In the genomic region with DNA sequence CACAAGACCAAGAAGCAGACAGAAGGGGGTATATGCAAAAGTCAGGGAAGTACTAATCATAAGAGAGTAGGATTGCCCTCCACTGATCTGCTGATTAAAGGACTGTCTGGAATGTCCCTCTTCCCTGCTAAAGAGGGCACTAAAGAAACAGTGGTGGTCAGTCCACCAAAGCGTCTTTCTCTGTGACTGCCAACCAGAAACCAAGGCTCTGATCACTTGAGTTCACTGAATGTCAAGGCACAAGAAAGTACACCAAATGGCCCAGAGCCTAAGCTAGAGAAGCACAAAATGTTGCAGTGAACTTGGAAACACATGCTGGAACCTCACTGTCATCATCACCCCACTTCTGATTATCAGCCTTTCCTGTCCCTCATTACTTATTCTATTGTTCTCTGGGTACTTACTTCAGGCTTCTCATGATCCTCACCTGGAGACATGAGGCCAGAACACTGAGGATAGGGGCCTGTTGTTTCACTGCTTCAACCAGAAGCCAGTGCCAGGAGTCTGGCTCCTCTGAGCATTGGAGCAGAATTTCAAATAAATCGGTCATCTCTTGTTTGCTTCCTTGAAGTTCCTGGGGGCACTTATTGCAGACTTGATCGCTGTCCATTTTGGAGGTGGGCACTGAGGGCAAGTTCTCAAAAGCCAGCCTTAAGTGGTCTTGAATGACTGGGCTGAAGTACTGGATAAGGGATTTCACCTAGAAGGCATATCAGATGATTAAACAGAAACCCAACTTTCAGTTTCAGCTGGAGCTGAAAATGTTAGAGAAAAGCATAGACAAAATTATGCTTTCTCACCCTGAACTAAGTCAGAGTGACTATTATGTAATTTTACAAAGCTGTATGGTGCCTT, we compare ENCODE assay signal across 1 cellular context.
TF ChIP-seq lines count a peak whose summit lies in the region.

No MANE protein-coding gene starts in this region.

TF ChIP-seq in K562, 482 proteins besides CTCF, POLR2A, EP300 and RAD21 (continued from another document):
- TF ChIP-seq STAG1 (CRISPR knock-in tag; IDR thresholded peaks at IDR 0.05; ENCODE audit: borderline replicate concordance), result no peak
- TF ChIP-seq, protein P1, sequence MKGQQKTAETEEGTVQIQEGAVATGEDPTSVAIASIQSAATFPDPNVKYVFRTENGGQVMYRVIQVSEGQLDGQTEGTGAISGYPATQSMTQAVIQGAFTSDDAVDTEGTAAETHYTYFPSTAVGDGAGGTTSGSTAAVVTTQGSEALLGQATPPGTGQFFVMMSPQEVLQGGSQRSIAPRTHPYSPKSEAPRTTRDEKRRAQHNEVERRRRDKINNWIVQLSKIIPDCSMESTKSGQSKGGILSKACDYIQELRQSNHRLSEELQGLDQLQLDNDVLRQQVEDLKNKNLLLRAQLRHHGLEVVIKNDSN (CRISPR knock-in tag; IDR thresholded peaks at IDR 0.05), result no peak
- TF ChIP-seq POLR2G (IDR thresholded peaks at IDR 0.05; ENCODE audit: low read depth, low read length), result no peak
- TF ChIP-seq, protein P2, sequence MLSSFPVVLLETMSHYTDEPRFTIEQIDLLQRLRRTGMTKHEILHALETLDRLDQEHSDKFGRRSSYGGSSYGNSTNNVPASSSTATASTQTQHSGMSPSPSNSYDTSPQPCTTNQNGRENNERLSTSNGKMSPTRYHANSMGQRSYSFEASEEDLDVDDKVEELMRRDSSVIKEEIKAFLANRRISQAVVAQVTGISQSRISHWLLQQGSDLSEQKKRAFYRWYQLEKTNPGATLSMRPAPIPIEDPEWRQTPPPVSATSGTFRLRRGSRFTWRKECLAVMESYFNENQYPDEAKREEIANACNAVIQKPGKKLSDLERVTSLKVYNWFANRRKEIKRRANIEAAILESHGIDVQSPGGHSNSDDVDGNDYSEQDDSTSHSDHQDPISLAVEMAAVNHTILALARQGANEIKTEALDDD (IDR thresholded peaks at IDR 0.05), result no peak
- no peak for TF ChIP-seq SRSF1 (IDR thresholded peaks at IDR 0.05; ENCODE audit: low read depth, low read length)
- TF ChIP-seq CHCHD3 (CRISPR knock-in tag; IDR thresholded peaks at IDR 0.05), result no peak
- TF ChIP-seq RFX5 (IDR thresholded peaks at IDR 0.05; ENCODE audit: low read depth, low read length), result no peak
- no peak for TF ChIP-seq KAT8 (IDR thresholded peaks at IDR 0.05; ENCODE audit: low read depth)
- TF ChIP-seq, protein P3, sequence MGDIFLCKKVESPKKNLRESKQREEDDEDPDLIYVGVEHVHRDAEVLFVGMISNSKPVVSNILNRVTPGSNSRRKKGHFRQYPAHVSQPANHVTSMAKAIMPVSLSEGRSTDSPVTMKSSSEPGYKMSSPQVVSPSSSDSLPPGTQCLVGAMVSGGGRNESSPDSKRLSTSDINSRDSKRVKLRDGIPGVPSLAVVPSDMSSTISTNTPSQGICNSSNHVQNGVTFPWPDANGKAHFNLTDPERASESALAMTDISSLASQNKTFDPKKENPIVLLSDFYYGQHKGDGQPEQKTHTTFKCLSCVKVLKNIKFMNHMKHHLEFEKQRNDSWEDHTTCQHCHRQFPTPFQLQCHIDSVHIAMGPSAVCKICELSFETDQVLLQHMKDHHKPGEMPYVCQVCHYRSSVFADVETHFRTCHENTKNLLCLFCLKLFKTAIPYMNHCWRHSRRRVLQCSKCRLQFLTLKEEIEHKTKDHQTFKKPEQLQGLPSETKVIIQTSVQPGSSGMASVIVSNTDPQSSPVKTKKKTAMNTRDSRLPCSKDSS (IDR thresholded peaks at IDR 0.05; ENCODE audit: low read depth, partially characterized antibody), result no peak
- TF ChIP-seq MEF2D (tag; conservative IDR thresholded peaks at IDR 0.05; ENCODE audit: low read depth), result no peak
- TF ChIP-seq, protein P4, sequence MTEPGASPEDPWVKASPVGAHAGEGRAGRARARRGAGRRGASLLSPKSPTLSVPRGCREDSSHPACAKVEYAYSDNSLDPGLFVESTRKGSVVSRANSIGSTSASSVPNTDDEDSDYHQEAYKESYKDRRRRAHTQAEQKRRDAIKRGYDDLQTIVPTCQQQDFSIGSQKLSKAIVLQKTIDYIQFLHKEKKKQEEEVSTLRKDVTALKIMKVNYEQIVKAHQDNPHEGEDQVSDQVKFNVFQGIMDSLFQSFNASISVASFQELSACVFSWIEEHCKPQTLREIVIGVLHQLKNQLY (CRISPR knock-in tag; conservative IDR thresholded peaks at IDR 0.05), result no peak
- no peak for TF ChIP-seq GATAD2A (IDR thresholded peaks at IDR 0.05)
- no peak for TF ChIP-seq ZNF41 (CRISPR knock-in tag; conservative IDR thresholded peaks at IDR 0.05)
- no peak for TF ChIP-seq NEUROD1 (IDR thresholded peaks at IDR 0.05; ENCODE audit: borderline replicate concordance, low read depth, low read length, partially characterized antibody)
- TF ChIP-seq ZNF316 (IDR thresholded peaks at IDR 0.05), result no peak
- TF ChIP-seq RBM15 (IDR thresholded peaks at IDR 0.05; ENCODE audit: insufficient read depth, low read length), result no peak
- TF ChIP-seq CAMTA2 (CRISPR knock-in tag; conservative IDR thresholded peaks at IDR 0.05), result no peak
- TF ChIP-seq DMBX1 (CRISPR knock-in tag; IDR thresholded peaks at IDR 0.05; ENCODE audit: borderline replicate concordance), result no peak
